Comparison of ENCODE assay signal across 8 cellular contexts in the genomic region with DNA sequence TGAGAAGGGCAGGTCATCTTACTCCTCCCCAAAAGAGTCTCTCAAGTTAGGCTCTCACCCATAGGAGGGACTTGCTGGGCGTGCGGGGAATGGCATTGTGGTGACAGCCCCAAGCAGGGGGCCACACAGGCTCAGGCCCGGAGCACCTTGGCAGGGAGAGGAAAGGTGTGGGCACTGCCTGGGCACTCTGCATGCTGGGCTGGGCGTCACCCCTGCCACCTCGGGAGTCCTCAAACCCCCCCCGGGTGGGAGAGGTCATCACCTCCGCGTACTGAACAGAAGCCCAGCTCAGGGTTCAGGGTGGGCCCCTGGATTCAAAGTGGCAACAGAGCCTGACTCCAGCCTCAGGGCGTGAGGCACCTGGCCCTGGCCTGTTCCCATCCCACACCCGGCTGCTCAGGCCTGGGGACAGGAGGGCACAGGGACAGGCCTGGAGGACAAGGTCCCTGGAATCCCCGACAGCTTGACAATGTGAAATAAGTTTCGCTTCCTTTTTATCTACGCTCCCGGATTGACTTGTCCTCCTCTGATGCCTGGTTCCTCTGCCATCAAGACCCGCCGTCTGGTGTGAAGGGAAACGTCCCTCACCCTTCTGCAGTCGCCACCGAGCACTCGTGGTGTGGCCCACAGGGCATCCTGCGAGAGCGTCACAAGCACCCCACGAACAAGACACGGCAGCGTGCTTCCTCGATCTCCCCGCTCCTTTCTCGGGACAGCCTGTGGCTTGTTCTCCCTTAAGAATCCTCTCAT.
DNase-seq lines count a peak whose midpoint lies in the region; ATAC-seq and TF ChIP-seq lines count a peak whose summit lies in the region.

No MANE protein-coding gene starts in this region.

- H3K27me3 ChIP-seq in CD4-positive, alpha-beta memory T cell (ENCODE audit: insufficient read depth, low read length), result no peaks in the 10 kb centered on the region
- no peaks in the 10 kb centered on the region for H3K27me3 ChIP-seq in ovary

- no peaks in the 10 kb centered on the region for H3K36me3 ChIP-seq in CD4-positive, alpha-beta memory T cell (ENCODE audit: insufficient read depth, low read length)
- H3K36me3 ChIP-seq in ovary, result no peaks in the 10 kb centered on the region

- TF ChIP-seq POLR2A in ovary (IDR thresholded peaks at IDR 0.05), result no peak

- CTCF ChIA-PET in CD4-positive, alpha-beta memory T cell (lab: Charles Lee; ENCODE audit: partially characterized antibody), result interaction anchor here (1.1 to 13.5 kb wide), 3 partner anchors 9 to 67 kb away, joined by 4 to 196 read pairs (median 7); no protein-coding TSS in a partner anchor

- no peak for TF ChIP-seq EP300 in ovary (IDR thresholded peaks at IDR 0.05)

- intact Hi-C loops in CD4-positive, alpha-beta memory T cell (cut with micrococcal nuclease), result no loop called here
- intact Hi-C loops in ovary (cut with DNase I), result no loop called here

- H3K27ac Mint-ChIP-seq in CD4-positive, alpha-beta memory T cell, result peak overlapping the region in 5 of 7 donors; percentile 31 to 64 (median 51)
- H3K27ac Mint-ChIP-seq in effector memory CD8-positive, alpha-beta T cell, result peak overlapping the region; percentile 38 to 77

- H3K9me3 Mint-ChIP-seq in CD4-positive, alpha-beta memory T cell, result no peaks in the 10 kb centered on the region
- H3K9me3 Mint-ChIP-seq in effector memory CD8-positive, alpha-beta T cell, result no peaks in the 10 kb centered on the region

- H3K4me3 ChIP-seq in CD4-positive, alpha-beta memory T cell (ENCODE audit: low read length in 2 of 2), result no peak overlapping the region
- H3K4me3 ChIP-seq in ovary, result no peak overlapping the region

- H3K36me3 Mint-ChIP-seq in CD4-positive, alpha-beta memory T cell, result peaks cover 0 to 4% of the 10 kb centered on the region in 2 donors
- H3K36me3 Mint-ChIP-seq in effector memory CD8-positive, alpha-beta T cell (ENCODE audit: insufficient read depth), result peaks cover 7% of the 10 kb centered on the region

- H3K4me3 Mint-ChIP-seq in CD4-positive, alpha-beta memory T cell, result no peak overlapping the region
- H3K4me3 Mint-ChIP-seq in effector memory CD8-positive, alpha-beta T cell, result no peak overlapping the region

- no peaks in the 10 kb centered on the region for H3K9me3 ChIP-seq in CD4-positive, alpha-beta memory T cell (ENCODE audit: control insufficient read depth in 1 of 2, low read length in 2 of 2)
- no peaks in the 10 kb centered on the region for H3K9me3 ChIP-seq in ovary

- ATAC-seq in GM21786 (IDR thresholded peaks at IDR 0.05; ENCODE audit: unreplicated experiment), result peak; percentile 36
- ATAC-seq in effector memory CD8-positive, alpha-beta T cell (replicated peaks), result no peak
- ATAC-seq in GM21717 (IDR thresholded peaks at IDR 0.05; ENCODE audit: unreplicated experiment), result no peak
- no peak for ATAC-seq in HG03095 (IDR thresholded peaks at IDR 0.05; ENCODE audit: unreplicated experiment)

- peaks cover 14 to 63% (median 34%) of the 10 kb centered on the region in 4 donors for H3K4me1 Mint-ChIP-seq in CD4-positive, alpha-beta memory T cell
- H3K4me1 Mint-ChIP-seq in effector memory CD8-positive, alpha-beta T cell (ENCODE audit: low read depth in 2 of 2), result peaks cover 27 to 35% of the 10 kb centered on the region in 2 donors

- peaks cover 29% of the 10 kb centered on the region for H3K4me1 ChIP-seq in CD4-positive, alpha-beta memory T cell (ENCODE audit: insufficient read depth, low read length)
- H3K4me1 ChIP-seq in ovary (ENCODE audit: insufficient read depth), result peaks cover 33% of the 10 kb centered on the region

- no peaks in the 10 kb centered on the region for H3K27me3 Mint-ChIP-seq in CD4-positive, alpha-beta memory T cell
- no peaks in the 10 kb centered on the region for H3K27me3 Mint-ChIP-seq in effector memory CD8-positive, alpha-beta T cell

- WGBS in ovary, 3 donors, result 89 to 93% (median 92%) methylated on average over 28 of the region's 28 CpGs

- DNase-seq in CD4-positive, alpha-beta memory T cell, result no peak
- DNase-seq in effector memory CD8-positive, alpha-beta T cell, result no peak
- peak; percentile 12 to 42 (median 32) for DNase-seq in ovary
- DNase-seq in cerebellar nuclear complex (lab: John Stamatoyannopoulos, UW), result no peak
- no peak for DNase-seq in dedifferentiated amniotic fluid mesenchymal stem cell (ENCODE audit: extremely low spot score)

- no peak for TF ChIP-seq CTCF in ovary (IDR thresholded peaks at IDR 0.05)

- POLR2A ChIA-PET in CD4-positive, alpha-beta memory T cell (lab: Charles Lee; ENCODE audit: partially characterized antibody), result interaction anchor here (2.1 kb wide), 1 partner anchor 8 kb away, joined by 12 read pairs; no protein-coding TSS in a partner anchor

- H3K27ac ChIP-seq in CD4-positive, alpha-beta memory T cell (ENCODE audit: low read depth, low read length), result no peak overlapping the region
- H3K27ac ChIP-seq in ovary, result peak overlapping the region in 1 of 2 donors; percentile 67

Comparison
In these comparisons a context has a peak if more than half of its experiments do, and no peak if none do; other contexts are left out.
1. DNase-seq: peak in ovary (5 of 5); none in CD4-positive, alpha-beta memory T cell (0 of 5), effector memory CD8-positive, alpha-beta T cell (0 of 3), cerebellar nuclear complex (0 of 2) and dedifferentiated amniotic fluid mesenchymal stem cell (single experiment).